Comparison of ENCODE assay signal across 8 cellular contexts in genomic region chr3:31550452-31551251, GRCh38. TPM values are rescaled to one million over a fixed set of nuclear protein-coding genes. Genes with fewer than 3 reads are reported as not detected.
DNase-seq lines count a peak whose midpoint lies in the region; ATAC-seq, FAIRE-seq and TF ChIP-seq lines count a peak whose summit lies in the region.

No MANE protein-coding gene starts in this region.

- H3K9ac ChIP-seq in K562 (ENCODE audit: insufficient read depth in 1 of 2, low read depth in 2 of 2, low read length in 2 of 2) (no peak overlapping the region), kidney (ENCODE audit: low read length in 2 of 2) (no peak overlapping the region)

- peaks cover 4% of the 10 kb centered on the region for H3K9me3 Mint-ChIP-seq in activated CD4-positive, alpha-beta T cell treated with anti-CD3 and anti-CD28 coated beads, Interleukin-2, amount 10 ng/mL, durations not matched to agents 7 days and 5 days

- H2AFZ ChIP-seq in K562 (ENCODE audit: low read depth, low read length) = no peak overlapping the region

- TF ChIP-seq CTCF in LNCaP clone FGC (IDR thresholded peaks at IDR 0.05; ENCODE audit: control insufficient read depth, extremely low read depth, insufficient read depth) (peak; percentile 75), K562 (IDR thresholded peaks at IDR 0.05 in 2 of 3, conservative IDR thresholded peaks at IDR 0.05 in 1 of 3; ENCODE audit: insufficient read depth in 2 of 3, low read depth in 1 of 3, low read length in 3 of 3) (peak; percentile 25 to 54 (median 50); a peak in 4 of 6 replicates), kidney (IDR thresholded peaks at IDR 0.05; ENCODE audit: borderline replicate concordance, extremely low read depth, insufficient read depth) (peak; percentile 52)

- BruUV-seq in K562 (replicated peaks; lab: Mats Ljungman, UMichigan) = no TSS peak

- peaks cover 28% of the 10 kb centered on the region for H3K36me3 Mint-ChIP-seq in activated CD4-positive, alpha-beta T cell treated with anti-CD3 and anti-CD28 coated beads, Interleukin-2, amount 10 ng/mL, durations not matched to agents 7 days and 5 days (ENCODE audit: low read depth)

- H3K4me2 ChIP-seq in K562 (ENCODE audit: insufficient read depth, low read length) = no peak overlapping the region

- H3K36me3 ChIP-seq in K562 (ENCODE audit: control insufficient read depth, insufficient read depth, low read length) = 0 out of 3 replicates have a peak, but pooled peaks cover 2% of the 10 kb centered on the region
- H3K36me3 ChIP-seq in kidney (ENCODE audit: control insufficient read depth in 1 of 2, insufficient read depth in 2 of 2, low read length in 2 of 2) = no peaks in the 10 kb centered on the region

- H3K27ac ChIP-seq in K562 (ENCODE audit: extremely low read depth, low read depth, low read length) (no peak overlapping the region), kidney (ENCODE audit: low read depth in 2 of 2, low read length in 2 of 2) (no peak overlapping the region)

- peak; percentile 29 for DNase-seq in activated CD4-positive, alpha-beta T cell treated with anti-CD3 and anti-CD28 coated beads, Interleukin-2, amount 10 ng/mL, durations not matched to agents 7 days and 5 days
- no peak for DNase-seq in activated CD4-positive, alpha-beta T cell treated with anti-CD3 and anti-CD28 coated beads, Interleukin-2, amount 50 U/mL, for 1 hour
- DNase-seq in LNCaP clone FGC (ENCODE audit: low read depth) (no peak), K562 (ENCODE audit: extremely low read depth in 1 of 4, low spot score in 3 of 4) (peak in 1 of 4 experiments; percentile 19), kidney (no peak), urothelium cell line (ENCODE audit: low spot score) (peak; percentile 27), ecto neural progenitor cell (ENCODE audit: low spot score) (no peak)

- no peaks in the 10 kb centered on the region for H3K27me3 ChIP-seq in K562 (ENCODE audit: control insufficient read depth in 2 of 2, insufficient read depth in 2 of 2, low read length in 2 of 2)

- H3K27ac Mint-ChIP-seq in activated CD4-positive, alpha-beta T cell treated with anti-CD3 and anti-CD28 coated beads, Interleukin-2, amount 10 ng/mL, durations not matched to agents 7 days and 5 days = no peak overlapping the region

- peak; percentile 57 for ATAC-seq in K562
- no peak for ATAC-seq in HG03045 (IDR thresholded peaks at IDR 0.05; ENCODE audit: unreplicated experiment)

- no peaks in the 10 kb centered on the region for H3K27me3 Mint-ChIP-seq in activated CD4-positive, alpha-beta T cell treated with anti-CD3 and anti-CD28 coated beads, Interleukin-2, amount 10 ng/mL, durations not matched to agents 7 days and 5 days

- peaks cover 70% of the 10 kb centered on the region for H3K4me1 Mint-ChIP-seq in activated CD4-positive, alpha-beta T cell treated with anti-CD3 and anti-CD28 coated beads, Interleukin-2, amount 10 ng/mL, durations not matched to agents 7 days and 5 days

- no peak for TF ChIP-seq POLR2A in K562 (conservative IDR thresholded peaks at IDR 0.05)

- H3K9me3 ChIP-seq in K562 (replicated peaks; ENCODE audit: control insufficient read depth, insufficient read depth, low read depth, low read length) (no peaks in the 10 kb centered on the region; the same call in 1 of the 2 replicates), kidney (ENCODE audit: control insufficient read depth in 1 of 2, low read length in 2 of 2) (no peaks in the 10 kb centered on the region)

- H3K4me3 ChIP-seq in LNCaP clone FGC (ENCODE audit: low read depth, low read length) (no peak overlapping the region), K562 (no peak overlapping the region), kidney (ENCODE audit: low read length in 2 of 2) (no peak overlapping the region)

- H3K4me3 Mint-ChIP-seq in activated CD4-positive, alpha-beta T cell treated with anti-CD3 and anti-CD28 coated beads, Interleukin-2, amount 10 ng/mL, durations not matched to agents 7 days and 5 days = no peak overlapping the region

- H4K20me1 ChIP-seq in K562 (replicated peaks; ENCODE audit: control insufficient read depth, insufficient read depth, low read length) = peaks cover 13% of the 10 kb centered on the region; the same call in 1 of the 2 replicates

- no peaks in the 10 kb centered on the region for H3K9me1 ChIP-seq in K562 (ENCODE audit: control insufficient read depth, insufficient read depth, low read length)

- FAIRE-seq in K562 (lab: Jason Lieb, UNC) (no peak), kidney (lab: Jason Lieb, UNC) (peak; percentile 91), urothelium cell line (lab: Jason Lieb, UNC) (no peak)

- TF ChIP-seq EP300 in K562 (IDR thresholded peaks at IDR 0.05; ENCODE audit: low read length) = no peak

- 14% methylated on average over 2 of the region's 2 CpGs for WGBS in K562 (ENCODE audit: insufficient coverage, low coverage, missing lambda C conversion rate)

- in situ Hi-C loops in K562 (cut with MboI) = no loop called here

- intact Hi-C loops in K562 (cut with micrococcal nuclease) = no loop called here
- intact Hi-C loops in kidney (cut with DNase I) = no loop called here

- no peaks in the 10 kb centered on the region; a peak in 2 of 5 replicates for H3K4me1 ChIP-seq in K562 (replicated peaks in 1 of 2; ENCODE audit: control insufficient read depth in 2 of 2, insufficient read depth in 2 of 2, low read length in 2 of 2)
- H3K4me1 ChIP-seq in kidney (ENCODE audit: control insufficient read depth in 1 of 2, insufficient read depth in 1 of 2, low read depth in 1 of 2, low read length in 2 of 2) = peaks cover 3 to 7% of the 10 kb centered on the region in 2 donors

- H3K79me2 ChIP-seq in K562 (ENCODE audit: control insufficient read depth, insufficient read depth, low read length) = peaks cover 98% of the 10 kb centered on the region

- TF ChIP-seq RAD21 in K562 (CRISPR knock-in tag; conservative IDR thresholded peaks at IDR 0.05 in 1 of 2, IDR thresholded peaks at IDR 0.05 in 1 of 2) = peak in 1 of 2 experiments; percentile 27; a peak in 3 of 4 replicates

- POLR2A ChIA-PET in activated CD4-positive, alpha-beta T cell treated with anti-CD3 and anti-CD28 coated beads, Interleukin-2, amount 10 ng/mL, durations not matched to agents 7 days and 5 days (lab: Charles Lee) = no interaction called here
- POLR2A ChIA-PET in K562 (lab: Yijun Ruan, JAX) = interaction anchor here (0.9 kb wide), 1 partner anchor 13 kb away, joined by 3 read pairs; no protein-coding TSS in a partner anchor

- CTCF ChIA-PET in activated CD4-positive, alpha-beta T cell treated with anti-CD3 and anti-CD28 coated beads, Interleukin-2, amount 10 ng/mL, durations not matched to agents 7 days and 5 days (lab: Charles Lee) = interaction anchor here (0.5 to 1.6 kb wide), 4 partner anchors 10 to 181 kb away, joined by 3 to 7 read pairs (median 5); no protein-coding TSS in a partner anchor
- CTCF ChIA-PET in K562 (lab: Yijun Ruan, JAX; ENCODE audit: low intra/inter-chr PET ratio) = interaction anchor here (0.6 kb wide), 2 partner anchors 51 to 969 kb away, joined by 3 to 4 read pairs; no protein-coding TSS in a partner anchor

TF ChIP-seq in K562, 482 proteins besides CTCF, POLR2A, EP300 and RAD21:
- TF ChIP-seq MTF1 (CRISPR knock-in tag; IDR thresholded peaks at IDR 0.05; ENCODE audit: borderline replicate concordance) (no peak), NCOA4 (IDR thresholded peaks at IDR 0.05; ENCODE audit: partially characterized antibody) (no peak), PHTF2 (CRISPR knock-in tag; IDR thresholded peaks at IDR 0.05) (no peak), ARID3A (IDR thresholded peaks at IDR 0.05; ENCODE audit: borderline replicate concordance, low read depth, low read length) (peak; percentile 42; the same call in 1 of the 2 replicates)
TF ChIP-seq in K562: peak in this region for 1.

RNA-seq across cellular contexts. Expression of gene STT3B, which starts 17.9 kb away (rescaled TPM):
- 100 to 1,000 TPM; 143 to 178 TPM for total RNA-seq in activated CD4-positive, alpha-beta T cell treated with anti-CD3 and anti-CD28 coated beads, Interleukin-2, amount 10 ng/mL, durations not matched to agents 7 days and 5 days
- 117 and 214 TPM in 2 replicates for total RNA-seq in K562 (2011; cell fraction: chromatin; rRNA removed; ENCODE audit: low replicate concordance)
- 88.2 and 95.5 TPM in 2 replicates for total RNA-seq in K562 (2011; cell fraction: nucleolus; rRNA removed)
- total RNA-seq in K562 (2011; cell fraction: nucleoplasm; rRNA removed) = 186 and 203 TPM in 2 replicates
- total RNA-seq in K562 (2014; rRNA removed) (88.0 and 111 TPM in 2 replicates), K562 (2014; rRNA removed; fragmentation: Illumina TruSeq; extraction: Trizol) (144 TPM in 2 replicates), K562 (2015; rRNA removed; fragmentation: Illumina TruSeq; extraction: Trizol) (142 and 147 TPM in 2 replicates), K562 (2021) (111 and 114 TPM in 2 replicates), kidney (89.9 TPM)
- polyA plus RNA-seq in K562 (2011; rRNA removed) (87.8 and 125 TPM in 2 replicates), K562 (2014; fragmentation: Illumina TruSeq; extraction: Trizol) (80.5 and 100 TPM in 2 replicates), K562 (2014; fragmentation: Nextera tagmentation; extraction: Ambion mirVana) (10 to 100 TPM; 22.4 to 32.8 TPM), K562 (2014; rRNA removed) (76.8 and 85.9 TPM in 2 replicates), kidney (ENCODE audit: insufficient read depth, low read depth, low replicate concordance) (44.7 TPM)
- polyA plus RNA-seq in K562 (2011; cell fraction: cytosol; rRNA removed) = 43.1 and 55.5 TPM in 2 replicates
- polyA plus RNA-seq in K562 (2011; cell fraction: nucleus; rRNA removed) = 33.7 and 45.5 TPM in 2 replicates
- 71.2 and 87.2 TPM in 2 replicates for polyA plus RNA-seq in K562 (2012)
- polyA minus RNA-seq in K562 (2011; rRNA and poly(A)+ RNA removed) = 169 and 173 TPM in 2 replicates
- 50.8 and 65.5 TPM in 2 replicates for polyA minus RNA-seq in K562 (2011; cell fraction: cytosol; rRNA and poly(A)+ RNA removed)
- 47.0 and 80.1 TPM in 2 replicates for polyA minus RNA-seq in K562 (2011; cell fraction: nucleus; rRNA and poly(A)+ RNA removed)

Comparison
In these comparisons a context has a peak if more than half of its experiments do, and no peak if none do; other contexts are left out.
1. DNase-seq: peak in activated CD4-positive, alpha-beta T cell treated with anti-CD3 and anti-CD28 coated beads, Interleukin-2, amount 10 ng/mL, durations not matched to agents 7 days and 5 days (single experiment) and urothelium cell line (single experiment); none in activated CD4-positive, alpha-beta T cell treated with anti-CD3 and anti-CD28 coated beads, Interleukin-2, amount 50 U/mL, for 1 hour (single experiment), LNCaP clone FGC (single experiment), kidney (single experiment) and ecto neural progenitor cell (single experiment).
2. Peak in every context shown above with its lines, with median percentiles within 50 percentile points of each other: CTCF ChIP-seq.